11 cellular contexts compared by ENCODE assay signal in genomic region chr12:503111-503761, GRCh38. TPM values are rescaled to one million over a fixed set of nuclear protein-coding genes. Genes with fewer than 3 reads are reported as not detected.
DNase-seq lines count a peak whose midpoint lies in the region; FAIRE-seq and TF ChIP-seq lines count a peak whose summit lies in the region.
"Had no signal": no experiment of that assay in that cellular context is flagged by ENCODE, and none has a peak within 500 bp of the region (broad histone marks: within the 10 kb centered on the region; RNA-seq: fewer than 3 reads in every experiment).

No MANE protein-coding gene starts in this region.

- H3K36me3 ChIP-seq in endocrine pancreas (ENCODE audit: control insufficient read depth, insufficient read depth, low read length), result no peaks in the 10 kb centered on the region
- no peaks in the 10 kb centered on the region for H3K36me3 ChIP-seq in sigmoid colon
- H3K36me3 ChIP-seq: gastroesophageal sphincter had no signal

- H3K4me3 ChIP-seq in endocrine pancreas (ENCODE audit: control insufficient read depth, insufficient read depth, low read length) (peak overlapping the region; percentile 44), sigmoid colon (no peak overlapping the region)
- H3K4me3 ChIP-seq: gastroesophageal sphincter had no signal

- TF ChIP-seq EP300 in sigmoid colon (IDR thresholded peaks at IDR 0.05), result no peak

- no peak for TF ChIP-seq CTCF in sigmoid colon (IDR thresholded peaks at IDR 0.05)

- no peaks in the 10 kb centered on the region for H3K4me1 ChIP-seq in endocrine pancreas (ENCODE audit: control insufficient read depth, insufficient read depth, low read length)
- H3K4me1 ChIP-seq in sigmoid colon, result no peaks in the 10 kb centered on the region
- H3K4me1 ChIP-seq: gastroesophageal sphincter had no signal

- intact Hi-C loops in sigmoid colon (cut with DNase I), result no loop called here

- peak; percentile 89 for FAIRE-seq in urothelium cell line (lab: Jason Lieb, UNC)

- no peaks in the 10 kb centered on the region for H3K27me3 ChIP-seq in endocrine pancreas (ENCODE audit: control insufficient read depth, insufficient read depth, low read length)
- H3K27me3 ChIP-seq in sigmoid colon, result no peaks in the 10 kb centered on the region

- DNase-seq in NCI-H2171 treated with DMSO at 0.1 percent for 48 hours (lab: John Stamatoyannopoulos, UW), result peak; percentile 50
- no peak for DNase-seq in NCI-H2171 (lab: John Stamatoyannopoulos, UW)
- DNase-seq in mesenteric fat pad (ENCODE audit: low spot score), result peak; percentile 53
- DNase-seq in urothelium cell line (ENCODE audit: low spot score), result peak; percentile 65
- no peak for DNase-seq in sigmoid colon
- no peak for DNase-seq in amniotic stem cell (lab: John Stamatoyannopoulos, UW)
- no peak for DNase-seq in 8988T
- DNase-seq: stimulated activated naive CD8-positive, alpha-beta T cell treated with anti-CD3 and anti-CD28 coated beads, Interleukin-15, Interleukin-2, amounts not matched to agents 100 U/mL and 50 U/mL, for 24 hours had no signal

- H3K9ac ChIP-seq in endocrine pancreas (ENCODE audit: control insufficient read depth, insufficient read depth, low read length), result no peak overlapping the region

- WGBS in sigmoid colon, 2 donors, result 8 to 34% methylated on average over 7 of the region's 7 CpGs

- TF ChIP-seq POLR2A in sigmoid colon (IDR thresholded peaks at IDR 0.05), result peak in 1 of 2 donors; percentile 27

- H3K9me3 ChIP-seq in endocrine pancreas (ENCODE audit: control insufficient read depth, low read length), result no peaks in the 10 kb centered on the region
- H3K9me3 ChIP-seq in sigmoid colon, result no peaks in the 10 kb centered on the region
- H3K9me3 ChIP-seq: gastroesophageal sphincter had no signal

- peak overlapping the region in 1 of 4 donors; percentile 19 for H3K27ac ChIP-seq in sigmoid colon
- H3K27ac ChIP-seq: gastroesophageal sphincter, HL-60 had no signal

RNA-seq across cellular contexts. Expression of gene B4GALNT3, which starts 43.5 kb away (rescaled TPM):
- 0.61 TPM for total RNA-seq in mesenteric fat pad
- total RNA-seq in sigmoid colon, result under 1 TPM; under 0.01 to 0.36 (median 0.23) TPM
- 10 to 100 TPM in 2 of 3 donors, 1 to 10 TPM in 1; 8.4 to 74.2 (median 12.0) TPM for polyA plus RNA-seq in sigmoid colon

Comparison
In these comparisons a context has a peak if more than half of its experiments do, and no peak if none do; other contexts are left out.
1. DNase-seq: peak in NCI-H2171 treated with DMSO at 0.1 percent for 48 hours (single experiment), mesenteric fat pad (single experiment) and urothelium cell line (single experiment); none in NCI-H2171 (single experiment), sigmoid colon (single experiment), amniotic stem cell (single experiment) and 8988T (single experiment).